19 cellular contexts compared by ENCODE assay signal in genomic region chr14:102870246-102870645, GRCh38. TPM values are rescaled to one million over a fixed set of nuclear protein-coding genes. Genes with fewer than 3 reads are reported as not detected.
A peak's percentile ranks its signal among the peaks of the same experiment; 100 is the strongest.
DNase-seq lines count a peak whose midpoint lies in the region; TF ChIP-seq lines count a peak whose summit lies in the region.
"Had no signal": no experiment of that assay in that cellular context is flagged by ENCODE, and none has a peak within 500 bp of the region (broad histone marks: within the 10 kb centered on the region; RNA-seq: fewer than 3 reads in every experiment).

No MANE protein-coding gene starts in this region.

- no peaks in the 10 kb centered on the region for H3K27me3 Mint-ChIP-seq in activated CD4-positive, alpha-beta memory T cell treated with anti-CD3 and anti-CD28 coated beads for 36 hours
- no peaks in the 10 kb centered on the region for H3K27me3 Mint-ChIP-seq in activated CD4-positive, alpha-beta memory T cell treated with anti-CD3 and anti-CD28 coated beads, Interleukin-2, amount 10 ng/mL, durations not matched to agents 7 days and 5 days
- H3K27me3 Mint-ChIP-seq: B cell had no signal

- H3K27ac ChIP-seq in AG04450 (ENCODE audit: low read depth, low read length) (peak overlapping the region; percentile 11), RWPE1 (peak overlapping the region; percentile 35; the same call in 1 of the 2 replicates)

- no peaks in the 10 kb centered on the region for H3K9me3 ChIP-seq in AG04450 (ENCODE audit: control insufficient read depth, insufficient read depth, low read length)
- H3K9me3 ChIP-seq: HAP-1 had no signal

- intact Hi-C loops in activated CD4-positive, alpha-beta memory T cell treated with anti-CD3 and anti-CD28 coated beads for 36 hours (cut with micrococcal nuclease), result no loop called here

- H3K9me3 Mint-ChIP-seq in activated CD4-positive, alpha-beta memory T cell treated with anti-CD3 and anti-CD28 coated beads for 36 hours, result no peaks in the 10 kb centered on the region
- H3K9me3 Mint-ChIP-seq in activated CD4-positive, alpha-beta memory T cell treated with anti-CD3 and anti-CD28 coated beads, Interleukin-2, amount 10 ng/mL, durations not matched to agents 7 days and 5 days, result no peaks in the 10 kb centered on the region
- H3K9me3 Mint-ChIP-seq: GM23338 had no signal

- H3K27ac Mint-ChIP-seq in activated CD4-positive, alpha-beta memory T cell treated with anti-CD3 and anti-CD28 coated beads for 36 hours, result peak overlapping the region; percentile 62
- H3K27ac Mint-ChIP-seq in activated CD4-positive, alpha-beta memory T cell treated with anti-CD3 and anti-CD28 coated beads, Interleukin-2, amount 10 ng/mL, durations not matched to agents 7 days and 5 days, result no peak overlapping the region
- H3K27ac Mint-ChIP-seq: B cell, GM23338 had no signal

- H3K36me3 Mint-ChIP-seq in activated CD4-positive, alpha-beta memory T cell treated with anti-CD3 and anti-CD28 coated beads for 36 hours, result peaks cover 54% of the 10 kb centered on the region
- peaks cover 30% of the 10 kb centered on the region for H3K36me3 Mint-ChIP-seq in activated CD4-positive, alpha-beta memory T cell treated with anti-CD3 and anti-CD28 coated beads, Interleukin-2, amount 10 ng/mL, durations not matched to agents 7 days and 5 days (ENCODE audit: low read depth)

- POLR2A ChIA-PET in activated CD4-positive, alpha-beta memory T cell treated with anti-CD3 and anti-CD28 coated beads for 36 hours (lab: Charles Lee), result interaction anchor here (0.8 kb wide), 1 partner anchor 20 kb away, joined by 3 read pairs; no protein-coding TSS in a partner anchor
- POLR2A ChIA-PET in activated CD4-positive, alpha-beta memory T cell treated with anti-CD3 and anti-CD28 coated beads, Interleukin-2, amount 10 ng/mL, durations not matched to agents 7 days and 5 days (lab: Charles Lee), result no interaction called here
- POLR2A ChIA-PET in AG04450 (lab: Yijun Ruan, JAX), result no interaction called here
- POLR2A ChIA-PET in RWPE1 (lab: Yijun Ruan, JAX; ENCODE audit: low non-redundant PET), result no interaction called here

- H3K4me3 Mint-ChIP-seq in activated CD4-positive, alpha-beta memory T cell treated with anti-CD3 and anti-CD28 coated beads for 36 hours, result no peak overlapping the region
- H3K4me3 Mint-ChIP-seq in activated CD4-positive, alpha-beta memory T cell treated with anti-CD3 and anti-CD28 coated beads, Interleukin-2, amount 10 ng/mL, durations not matched to agents 7 days and 5 days, result no peak overlapping the region
- H3K4me3 Mint-ChIP-seq: B cell, CD14-positive monocyte, GM23338 had no signal

- no peak for DNase-seq in activated CD4-positive, alpha-beta memory T cell treated with anti-CD3 and anti-CD28 coated beads for 36 hours
- DNase-seq in activated CD4-positive, alpha-beta memory T cell treated with anti-CD3 and anti-CD28 coated beads, Interleukin-2, amount 10 ng/mL, durations not matched to agents 7 days and 5 days, result no peak
- no peak for DNase-seq in AG04450 (ENCODE audit: low read depth, low spot score)
- DNase-seq in RWPE1 (ENCODE audit: low spot score), result no peak
- peak; percentile 59 for DNase-seq in mesenteric fat pad (ENCODE audit: low spot score)
- DNase-seq in NCI-H345 (lab: John Stamatoyannopoulos, UW), result no peak
- DNase-seq in NCI-H2171 (lab: John Stamatoyannopoulos, UW), result no peak
- DNase-seq: GDM1, KBM-7, NCI-H1436 treated with DMSO at 0.1 percent for 48 hours, NCI-H2029, NCI-H524 treated with DMSO at 0.1 percent for 48 hours, NCI-H82 had no signal

- no peak overlapping the region for H3K4me3 ChIP-seq in AG04450 (ENCODE audit: low read depth, low read length)
- H3K4me3 ChIP-seq: GM23338, HAP-1 had no signal

- H3K4me1 Mint-ChIP-seq in activated CD4-positive, alpha-beta memory T cell treated with anti-CD3 and anti-CD28 coated beads for 36 hours (ENCODE audit: low read depth), result peaks cover 26% of the 10 kb centered on the region
- H3K4me1 Mint-ChIP-seq in activated CD4-positive, alpha-beta memory T cell treated with anti-CD3 and anti-CD28 coated beads, Interleukin-2, amount 10 ng/mL, durations not matched to agents 7 days and 5 days, result peaks cover 25% of the 10 kb centered on the region

- no peaks in the 10 kb centered on the region for H3K27me3 ChIP-seq in AG04450 (ENCODE audit: control insufficient read depth, insufficient read depth, low read length)

- CTCF ChIA-PET in activated CD4-positive, alpha-beta memory T cell treated with anti-CD3 and anti-CD28 coated beads for 36 hours (lab: Charles Lee), result interaction anchor here (2.4 kb wide), 1 partner anchor 176 kb away, joined by 8 read pairs; no protein-coding TSS in a partner anchor
- CTCF ChIA-PET in activated CD4-positive, alpha-beta memory T cell treated with anti-CD3 and anti-CD28 coated beads, Interleukin-2, amount 10 ng/mL, durations not matched to agents 7 days and 5 days (lab: Charles Lee), result no interaction called here
- CTCF ChIA-PET in AG04450 (lab: Charles Lee), result no interaction called here
- CTCF ChIA-PET in RWPE1 (lab: Yijun Ruan, JAX), result interaction anchor here (0.7 kb wide), 1 partner anchor 95 kb away, joined by 3 read pairs; no protein-coding TSS in a partner anchor

- TF ChIP-seq CTCF in AG04450 (IDR thresholded peaks at IDR 0.05; ENCODE audit: low read depth, low read length), result no peak
- TF ChIP-seq CTCF in RWPE1 (conservative IDR thresholded peaks at IDR 0.05; ENCODE audit: low read depth), result no peak

RNA-seq across cellular contexts. Expression of gene AMN, which starts 52.2 kb away (rescaled TPM):
- total RNA-seq in activated CD4-positive, alpha-beta memory T cell treated with anti-CD3 and anti-CD28 coated beads for 36 hours, result under 1 TPM in 1 of 2 experiments, not detected in 1; 0.17 TPM
- total RNA-seq in activated CD4-positive, alpha-beta memory T cell treated with anti-CD3 and anti-CD28 coated beads, Interleukin-2, amount 10 ng/mL, durations not matched to agents 7 days and 5 days, result under 1 TPM; 0.20 to 0.23 TPM
- 0.06 TPM in 2 replicates for polyA plus RNA-seq in AG04450 (2011; rRNA removed)
- not detected in 2 replicates for polyA minus RNA-seq in AG04450 (2011; rRNA and poly(A)+ RNA removed)
- total RNA-seq in mesenteric fat pad, result 1.8 TPM
- total RNA-seq: Right ventricle myocardium superior, SK-MEL-5 had no signal
- polyA plus RNA-seq: CD14-positive monocyte had no signal

Comparison
In these comparisons a context has a peak if more than half of its experiments do, and no peak if none do; other contexts are left out.
1. CTCF ChIA-PET loops: an anchor here in activated CD4-positive, alpha-beta memory T cell treated with anti-CD3 and anti-CD28 coated beads for 36 hours (2.4 kb wide) and RWPE1 (0.7 kb wide); none called in activated CD4-positive, alpha-beta memory T cell treated with anti-CD3 and anti-CD28 coated beads, Interleukin-2, amount 10 ng/mL, durations not matched to agents 7 days and 5 days and AG04450.